In genomic region chrX:119790977-119791436, GRCh38 we compare ENCODE assay signal across 8 cellular contexts. TPM values are rescaled to one million over a fixed set of nuclear protein-coding genes. Genes with fewer than 3 reads are reported as not detected.
DNase-seq lines count a peak whose midpoint lies in the region; ATAC-seq and TF ChIP-seq lines count a peak whose summit lies in the region.

No MANE protein-coding gene starts in this region.

- peak; percentile 17 for ATAC-seq in HG02970 (IDR thresholded peaks at IDR 0.05; ENCODE audit: low FRiP score, unreplicated experiment)
- peak; percentile 48 for ATAC-seq in left ventricle myocardium superior
- ATAC-seq in gastrocnemius medialis, result peak; percentile 43 to 48
- ATAC-seq in HG03469 (IDR thresholded peaks at IDR 0.05; ENCODE audit: unreplicated experiment), result no peak

- H3K4me3 ChIP-seq in PC-9, result peak overlapping the region; percentile 96
- peak overlapping the region; percentile 76 to 95 (median 82) for H3K4me3 ChIP-seq in gastrocnemius medialis

- POLR2A ChIA-PET in PC-9 (lab: Charles Lee; ENCODE audit: unreplicated experiment), result interaction anchor here (0.5 to 1.5 kb wide), 12 partner anchors 33 to 928 kb away, joined by 3 to 19 read pairs (median 6); partner anchors contain the start of genes NDUFA1, RNF113A, SEPTIN6 and SOWAHD

- H3K9me3 ChIP-seq in PC-9 (ENCODE audit: insufficient read depth, low read depth) (no peaks in the 10 kb centered on the region), gastrocnemius medialis (no peaks in the 10 kb centered on the region)

- DNase-seq in NK-92 treated with Interleukin-12 subunit alpha and Interleukin-12 subunit beta, amount 100 ng/mL, for 24 hours (lab: John Stamatoyannopoulos, UW), result peak; percentile 4
- DNase-seq in NK-92 (lab: John Stamatoyannopoulos, UW; ENCODE audit: unreplicated experiment) (no peak), PC-9 (no peak), left ventricle myocardium superior (no peak), gastrocnemius medialis (peak in 1 of 2 donors; percentile 21)
- peak; percentile 0 for DNase-seq in activated naive CD8-positive, alpha-beta T cell treated with anti-CD3 and anti-CD28 coated beads, Interleukin-2, amount 50 U/mL, for 16 hours (ENCODE audit: low read depth, low spot score)

- TF ChIP-seq POLR2A in gastrocnemius medialis (IDR thresholded peaks at IDR 0.05), result no peak

- H3K79me2 ChIP-seq in PC-9 (ENCODE audit: low read depth), result peaks cover 69% of the 10 kb centered on the region

- peaks cover 69% of the 10 kb centered on the region for H3F3A ChIP-seq in PC-9 (ENCODE audit: insufficient read depth, low read depth)

- CTCF ChIA-PET in PC-9 (lab: Charles Lee), result interaction anchor here (0.6 to 1.2 kb wide), 3 partner anchors 11 to 181 kb away, joined by 3 to 11 read pairs (median 4); partner anchors contain the start of gene SOWAHD

- H3K9me2 ChIP-seq in PC-9 (ENCODE audit: insufficient read depth), result no peaks in the 10 kb centered on the region

- H3K4me2 ChIP-seq in PC-9, result peak overlapping the region; percentile 86

- peaks cover 34% of the 10 kb centered on the region for H3K4me1 ChIP-seq in PC-9 (replicated peaks; ENCODE audit: insufficient read depth)
- H3K4me1 ChIP-seq in gastrocnemius medialis, result peaks cover 14 to 26% of the 10 kb centered on the region in 2 donors

- peaks cover 48% of the 10 kb centered on the region for H4K20me1 ChIP-seq in PC-9 (ENCODE audit: insufficient read depth)

- in situ Hi-C loops in gastrocnemius medialis (cut with MboI; ENCODE audit: low sequenced_read_pairs in 4 of 4), result no loop called here

- H3K36me3 ChIP-seq in PC-9 (ENCODE audit: low read depth), result peaks cover 48% of the 10 kb centered on the region
- H3K36me3 ChIP-seq in gastrocnemius medialis, result peaks cover 0 to 12% of the 10 kb centered on the region in 2 donors

- no peaks in the 10 kb centered on the region for H3K27me3 ChIP-seq in PC-9 (ENCODE audit: insufficient read depth, low read depth)
- no peaks in the 10 kb centered on the region for H3K27me3 ChIP-seq in gastrocnemius medialis

- peak overlapping the region; percentile 94 for H3K27ac ChIP-seq in PC-9
- peak overlapping the region; percentile 94 to 96 (median 96) for H3K27ac ChIP-seq in gastrocnemius medialis

- TSS peak; percentile 64 for BruUV-seq in PC-9 (replicated peaks; lab: Mats Ljungman, UMichigan)

- TF ChIP-seq CTCF in PC-9 (conservative IDR thresholded peaks at IDR 0.05), result no peak
- TF ChIP-seq CTCF in gastrocnemius medialis (IDR thresholded peaks at IDR 0.05 in 4 of 5, conservative IDR thresholded peaks at IDR 0.05 in 1 of 5), result no peak

- H2AFZ ChIP-seq in PC-9, result peak overlapping the region; percentile 75; the same call in 1 of the 2 replicates

- intact Hi-C loops in PC-9 (cut with micrococcal nuclease; ENCODE audit: unreplicated experiment), result loop anchor here (2.0 to 5.0 kb wide), 3 partner anchors 62 to 184 kb away; partner anchors contain the start of genes NDUFA1, NKRF, RNF113A and UPF3B
- intact Hi-C loops in left ventricle myocardium superior (cut with micrococcal nuclease), result no loop called here
- intact Hi-C loops in gastrocnemius medialis (cut with DNase I; ENCODE audit: low total_unique reads), result loop anchor here (1.0 to 5.0 kb wide), 5 partner anchors 62 to 322 kb away; partner anchors contain the start of genes NDUFA1, NKAP, NKRF and RNF113A

RNA-seq across cellular contexts. Expression of gene RPL39, which starts 0.4 kb away (rescaled TPM):
- total RNA-seq in PC-9 (2021) (3,176 and 3,660 TPM in 2 replicates), left ventricle myocardium superior (1,069 TPM), gastrocnemius medialis (1,000 to 10,000 TPM; 3,033 to 5,904 (median 3,913) TPM)

RNA-seq across cellular contexts. Expression of gene SOWAHD, which starts 32.6 kb away (rescaled TPM):
- total RNA-seq in PC-9 (2021) (1.4 and 2.8 TPM in 2 replicates), left ventricle myocardium superior (0.32 TPM), gastrocnemius medialis (under 1 TPM in 1 of 4 donors, not detected in 3; 0.76 TPM)

Comparison
In these comparisons a context has a peak if more than half of its experiments do, and no peak if none do; other contexts are left out.
1. DNase-seq: peak in NK-92 treated with Interleukin-12 subunit alpha and Interleukin-12 subunit beta, amount 100 ng/mL, for 24 hours (single experiment) and activated naive CD8-positive, alpha-beta T cell treated with anti-CD3 and anti-CD28 coated beads, Interleukin-2, amount 50 U/mL, for 16 hours (single experiment); none in NK-92 (single experiment), PC-9 (0 of 2) and left ventricle myocardium superior (single experiment).